In the genomic region with DNA sequence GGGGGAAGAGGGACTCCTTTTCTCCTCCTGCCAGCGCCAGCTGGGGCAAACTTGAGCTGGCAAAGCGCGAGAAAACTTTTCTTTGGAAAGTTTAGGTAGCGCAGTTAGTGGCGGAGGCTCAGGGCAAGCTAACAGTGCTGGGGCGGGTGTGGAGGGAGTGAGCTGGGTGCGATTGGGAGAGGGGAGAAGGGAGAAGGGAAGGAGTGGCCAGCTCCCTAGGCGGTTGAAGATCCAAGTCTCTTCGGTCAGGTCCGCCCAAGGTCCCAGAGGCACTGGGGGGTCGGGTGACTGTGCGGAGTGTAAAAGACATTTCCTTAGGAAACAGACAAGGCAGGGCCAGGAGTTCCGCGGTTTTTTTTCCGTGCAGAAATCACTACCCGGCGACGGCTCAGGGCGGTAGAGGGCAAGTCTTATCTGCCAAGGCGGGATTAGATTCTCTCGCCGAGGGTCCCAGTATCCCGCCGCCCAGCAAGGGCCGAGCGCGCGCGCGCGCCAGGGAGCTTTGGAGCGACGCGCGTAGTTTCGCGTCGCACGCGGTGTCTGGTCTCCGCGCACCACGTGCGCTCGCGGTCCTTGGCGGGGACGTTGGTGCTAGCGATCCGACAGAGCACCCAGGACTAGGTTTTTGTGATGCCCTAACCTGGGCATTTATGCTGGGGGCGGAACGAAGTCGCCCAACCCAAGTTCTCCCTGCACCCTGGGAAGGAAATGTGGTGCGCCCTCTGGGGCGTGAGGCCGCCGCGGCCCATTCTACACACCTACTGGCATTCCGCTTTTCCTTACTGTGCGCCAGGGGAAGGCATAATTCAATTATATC, we compare ENCODE assay signal across 9 cellular contexts. TPM values are rescaled to one million over a fixed set of nuclear protein-coding genes. Genes with fewer than 3 reads are reported as not detected.
DNase-seq lines count a peak whose midpoint lies in the region; ATAC-seq and TF ChIP-seq lines count a peak whose summit lies in the region.
"Had no signal": no experiment of that assay in that cellular context is flagged by ENCODE, and none has a peak within 500 bp of the region (broad histone marks: within the 10 kb centered on the region; RNA-seq: fewer than 3 reads in every experiment).

No MANE protein-coding gene starts in this region.

- H3K9me3 Mint-ChIP-seq in progenitor cell of endocrine pancreas (ENCODE audit: low read depth), result no peaks in the 10 kb centered on the region
- H3K9me3 Mint-ChIP-seq: activated naive CD4-positive, alpha-beta T cell treated with anti-CD3 and anti-CD28 coated beads, Interleukin-2, amount 50 U/mL, for 24 hours had no signal

- H3K4me3 ChIP-seq in adrenal gland, result peak overlapping the region in 2 of 4 donors; percentile 13 to 40

- WGBS in adrenal gland, 4 donors, result 4 to 7% (median 5%) methylated on average over 35 to 60 of the region's 60 CpGs

- peaks cover 35% of the 10 kb centered on the region for H3K4me1 Mint-ChIP-seq in progenitor cell of endocrine pancreas (ENCODE audit: low read depth)

- H3K4me1 ChIP-seq in adrenal gland (replicated peaks in 1 of 2), result peaks cover 0 to 19% of the 10 kb centered on the region in 2 donors

- H3K9me3 ChIP-seq in adrenal gland (replicated peaks in 1 of 3), result no peaks in the 10 kb centered on the region

- peak overlapping the region; percentile 59 for H3K4me3 Mint-ChIP-seq in progenitor cell of endocrine pancreas (ENCODE audit: low read depth)
- H3K4me3 Mint-ChIP-seq: activated naive CD4-positive, alpha-beta T cell treated with anti-CD3 and anti-CD28 coated beads, Interleukin-2, amount 50 U/mL, for 24 hours had no signal

- H3K27ac Mint-ChIP-seq in progenitor cell of endocrine pancreas, result peak overlapping the region; percentile 67
- H3K27ac Mint-ChIP-seq: activated naive CD4-positive, alpha-beta T cell treated with anti-CD3 and anti-CD28 coated beads, Interleukin-2, amount 50 U/mL, for 24 hours had no signal

- ATAC-seq in left ventricle myocardium superior (peak; percentile 62), HG02852 (IDR thresholded peaks at IDR 0.05; ENCODE audit: unreplicated experiment) (no peak), GM21526 (IDR thresholded peaks at IDR 0.05; ENCODE audit: low FRiP score, unreplicated experiment) (no peak)

- peaks cover 6% of the 10 kb centered on the region for H3K27me3 Mint-ChIP-seq in progenitor cell of endocrine pancreas

- no peaks in the 10 kb centered on the region for H3K36me3 Mint-ChIP-seq in progenitor cell of endocrine pancreas (ENCODE audit: insufficient read depth)
- H3K36me3 Mint-ChIP-seq: activated naive CD4-positive, alpha-beta T cell treated with anti-CD3 and anti-CD28 coated beads, Interleukin-2, amount 50 U/mL, for 24 hours had no signal

- TF ChIP-seq CTCF in adrenal gland (IDR thresholded peaks at IDR 0.05) (no peak), progenitor cell of endocrine pancreas (IDR thresholded peaks at IDR 0.05; ENCODE audit: unreplicated experiment) (peak; percentile 16)

- H3K27me3 ChIP-seq in adrenal gland, result peaks cover 51% of the 10 kb centered on the region

- peak overlapping the region in 3 of 5 donors; percentile 46 to 67 (median 56) for H3K27ac ChIP-seq in adrenal gland

- TF ChIP-seq POLR2A in adrenal gland (IDR thresholded peaks at IDR 0.05), result no peak

- peak; percentile 54 for DNase-seq in DMS153 (lab: John Stamatoyannopoulos, UW)
- DNase-seq in adrenal gland, result peak in 3 of 7 donors; percentile 14 to 26 (median 25)
- peak; percentile 73 for DNase-seq in left ventricle myocardium superior
- no peak for DNase-seq in progenitor cell of endocrine pancreas (ENCODE audit: low spot score, unreplicated experiment)
- no peak for DNase-seq in mesenteric fat pad (ENCODE audit: low spot score)
- DNase-seq in KG1 (lab: John Stamatoyannopoulos, UW), result no peak

- H3K36me3 ChIP-seq in adrenal gland (replicated peaks in 1 of 2), result no peaks in the 10 kb centered on the region

- intact Hi-C loops in adrenal gland (cut with DNase I), result no loop called here
- intact Hi-C loops in left ventricle myocardium superior (cut with micrococcal nuclease), result loop anchor here (10.0 kb wide), 1 partner anchor 783 kb away; no protein-coding TSS in a partner anchor

RNA-seq across cellular contexts. Expression of a gene that starts 33.7 kb away (rescaled TPM):
- total RNA-seq in adrenal gland (10 to 100 TPM; 28.9 to 84.1 (median 57.7) TPM), left ventricle myocardium superior (110 TPM), progenitor cell of endocrine pancreas (15.3 and 15.5 TPM in 2 replicates), mesenteric fat pad (143 TPM)
- 10 to 100 TPM; 10.9 to 15.0 (median 13.7) TPM for polyA plus RNA-seq in adrenal gland

Comparison
In these comparisons a context has a peak if more than half of its experiments do, and no peak if none do; other contexts are left out.
1. DNase-seq: peak in DMS153 (single experiment) and left ventricle myocardium superior (single experiment); none in progenitor cell of endocrine pancreas (single experiment), mesenteric fat pad (single experiment) and KG1 (single experiment).